ENCODE assay signal across 8 cellular contexts in the genomic region with DNA sequence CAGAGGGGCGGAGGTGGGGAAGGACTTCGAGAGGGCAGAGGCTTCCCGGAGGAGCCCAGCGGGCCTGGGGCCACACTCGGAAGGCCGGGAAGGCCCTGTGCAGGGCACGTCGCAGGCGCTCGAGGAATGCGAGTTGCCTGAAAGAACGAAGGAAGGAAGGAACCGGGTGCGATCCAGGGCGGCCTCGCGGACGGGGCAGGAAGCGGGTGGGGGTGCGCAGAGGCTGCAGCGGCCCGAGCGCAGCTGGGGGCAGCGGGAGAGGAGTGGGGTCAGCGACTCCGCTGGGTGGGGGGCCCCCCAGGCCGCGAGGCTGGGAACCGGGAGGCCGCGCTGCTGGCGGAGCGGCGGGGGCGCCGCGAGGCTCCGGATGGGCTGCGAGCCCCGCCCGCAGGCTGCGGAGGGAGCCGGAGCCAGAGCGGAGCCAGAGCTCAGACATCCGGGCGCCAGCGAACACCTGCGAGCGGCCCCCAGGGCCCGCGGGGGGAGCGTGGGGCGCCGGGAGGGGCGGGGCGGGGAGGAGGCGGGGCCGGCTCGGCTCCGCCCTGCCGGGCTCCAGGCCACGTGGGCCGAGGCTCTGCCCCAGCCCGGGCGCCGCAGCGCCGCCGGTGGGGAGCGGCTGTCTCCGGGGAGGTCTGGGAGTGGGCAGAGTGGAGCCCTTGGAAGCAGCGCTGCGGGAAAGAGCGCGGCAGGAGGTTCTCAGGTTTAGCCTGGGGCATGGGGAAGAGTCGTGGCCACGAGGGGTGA. TPM values are rescaled to one million over a fixed set of nuclear protein-coding genes. Genes with fewer than 3 reads are reported as not detected.
A peak's percentile ranks its signal among the peaks of the same experiment; 100 is the strongest.
DNase-seq lines count a peak whose midpoint lies in the region; ATAC-seq lines count a peak whose summit lies in the region.

No MANE protein-coding gene starts in this region.

- ATAC-seq in CD4-positive, CD25-positive, alpha-beta regulatory T cell (ENCODE audit: low read depth in 2 of 2), result peak; percentile 75 to 76
- peak; percentile 45 for ATAC-seq in GM19351 (IDR thresholded peaks at IDR 0.05; ENCODE audit: unreplicated experiment)
- ATAC-seq in HG03521 (IDR thresholded peaks at IDR 0.05; ENCODE audit: unreplicated experiment), result peak; percentile 51

- H3K36me3 ChIP-seq in CD4-positive, CD25-positive, alpha-beta regulatory T cell (ENCODE audit: control insufficient read depth, insufficient read depth, low read length), result no peaks in the 10 kb centered on the region
- no peaks in the 10 kb centered on the region for H3K36me3 ChIP-seq in effector memory CD4-positive, alpha-beta T cell (ENCODE audit: control insufficient read depth, insufficient read depth, low read length)

- peaks cover 13% of the 10 kb centered on the region for H3K27me3 Mint-ChIP-seq in CD4-positive, CD25-positive, alpha-beta regulatory T cell

- H3K4me1 Mint-ChIP-seq in CD4-positive, CD25-positive, alpha-beta regulatory T cell, result peaks cover 4 to 66% (median 42%) of the 10 kb centered on the region in 4 donors

- H3K9me3 ChIP-seq in CD4-positive, CD25-positive, alpha-beta regulatory T cell (ENCODE audit: control insufficient read depth in 2 of 2, low read length in 2 of 2), result no peaks in the 10 kb centered on the region
- H3K9me3 ChIP-seq in effector memory CD4-positive, alpha-beta T cell (ENCODE audit: control insufficient read depth, low read length), result no peaks in the 10 kb centered on the region

- H3K27ac ChIP-seq in CD4-positive, CD25-positive, alpha-beta regulatory T cell (ENCODE audit: insufficient read depth, low read length, poor library complexity, severe bottlenecking), result peak overlapping the region; percentile 88
- peak overlapping the region; percentile 85 for H3K27ac ChIP-seq in effector memory CD4-positive, alpha-beta T cell (ENCODE audit: insufficient read depth, low read length, poor library complexity, severe bottlenecking)

- no peaks in the 10 kb centered on the region for H3K27me3 ChIP-seq in CD4-positive, CD25-positive, alpha-beta regulatory T cell (ENCODE audit: control insufficient read depth, insufficient read depth, low read length)
- no peaks in the 10 kb centered on the region for H3K27me3 ChIP-seq in effector memory CD4-positive, alpha-beta T cell (replicated peaks; ENCODE audit: control insufficient read depth, insufficient read depth, low read length, poor library complexity, severe bottlenecking)

- peak overlapping the region; percentile 97 for H3K4me3 ChIP-seq in CD4-positive, CD25-positive, alpha-beta regulatory T cell (ENCODE audit: low read depth, low read length)
- peak overlapping the region; percentile 61 for H3K4me3 ChIP-seq in effector memory CD4-positive, alpha-beta T cell (ENCODE audit: insufficient read depth, low read depth, low read length, poor library complexity, severe bottlenecking)

- H3K4me1 ChIP-seq in CD4-positive, CD25-positive, alpha-beta regulatory T cell (ENCODE audit: control insufficient read depth, insufficient read depth, low read length, poor library complexity, severe bottlenecking), result peaks cover 49% of the 10 kb centered on the region
- peaks cover 36% of the 10 kb centered on the region for H3K4me1 ChIP-seq in effector memory CD4-positive, alpha-beta T cell (ENCODE audit: control insufficient read depth, insufficient read depth, low read length, poor library complexity, severe bottlenecking)

- H3K4me3 Mint-ChIP-seq in CD4-positive, CD25-positive, alpha-beta regulatory T cell, result peak overlapping the region; percentile 89 to 99 (median 97)

- H3K27ac Mint-ChIP-seq in CD4-positive, CD25-positive, alpha-beta regulatory T cell, result peak overlapping the region; percentile 90 to 99 (median 97)

- peaks cover 12% of the 10 kb centered on the region for H3K36me3 Mint-ChIP-seq in CD4-positive, CD25-positive, alpha-beta regulatory T cell

- DNase-seq in CD4-positive, CD25-positive, alpha-beta regulatory T cell, result peak; percentile 83 to 90 (median 87)
- DNase-seq in NCI-H774 (lab: John Stamatoyannopoulos, UW) (peak; percentile 69), mesenteric fat pad (ENCODE audit: low spot score) (peak; percentile 94)
- DNase-seq in activated CD8-positive, alpha-beta memory T cell treated with anti-CD3 and anti-CD28 coated beads for 4 hours (ENCODE audit: low read depth in 2 of 2), result peak; percentile 62 to 68
- peak; percentile 79 to 82 (median 80) for DNase-seq in effector memory CD4-positive, alpha-beta T cell
- peak; percentile 66 for DNase-seq in stimulated activated CD8-positive, alpha-beta memory T cell treated with anti-CD3 and anti-CD28 coated beads, Interleukin-15, amount 100 ng/mL, for 24 hours (ENCODE audit: low read depth)

- no peaks in the 10 kb centered on the region for H3K9me3 Mint-ChIP-seq in CD4-positive, CD25-positive, alpha-beta regulatory T cell

RNA-seq across cellular contexts. Expression of gene ID3, which starts 4.6 kb away (rescaled TPM):
- 51.1 TPM for total RNA-seq in CD4-positive, CD25-positive, alpha-beta regulatory T cell
- 10 to 100 TPM; 35.9 to 56.9 (median 48.0) TPM for polyA plus RNA-seq in CD4-positive, CD25-positive, alpha-beta regulatory T cell
- 168 TPM for total RNA-seq in mesenteric fat pad

RNA-seq across cellular contexts. Expression of gene E2F2, which starts 23.6 kb away (rescaled TPM):
- total RNA-seq in CD4-positive, CD25-positive, alpha-beta regulatory T cell, result 13.8 TPM
- polyA plus RNA-seq in CD4-positive, CD25-positive, alpha-beta regulatory T cell, result 1 to 10 TPM; 2.3 to 7.1 (median 3.7) TPM
- 0.29 TPM for total RNA-seq in mesenteric fat pad

Comparison
In these comparisons a context has a peak if more than half of its experiments do, and no peak if none do; other contexts are left out.
1. Peak in every context shown above with its lines: DNase-seq, ATAC-seq, H3K4me3 ChIP-seq and H3K27ac ChIP-seq.
2. RNA of gene E2F2, which starts 23.6 kb away (total RNA-seq): 13.8 TPM in CD4-positive, CD25-positive, alpha-beta regulatory T cell (single experiment); 0.29 TPM in mesenteric fat pad (single experiment); every median in the first group is over 10 times any median in the second.